ENCODE assay signal across 8 cellular contexts in genomic region chrX:57120619-57121161, GRCh38. TPM values are rescaled to one million over a fixed set of nuclear protein-coding genes. Genes with fewer than 3 reads are reported as not detected.
DNase-seq lines count a peak whose midpoint lies in the region; ATAC-seq and TF ChIP-seq lines count a peak whose summit lies in the region.
"Not testable (repeated sequence)": the region's sequence is repeated elsewhere in the genome, so short reads cannot be mapped to it uniquely, and the experiment has no call there.

No MANE protein-coding gene starts in this region.

- intact Hi-C loops in left cardiac atrium (cut with DNase I); sciatic nerve (cut with DNase I); vagina (cut with DNase I): not testable (repeated sequence)

- H3K27me3 ChIP-seq in GM06990 (replicated peaks; ENCODE audit: control insufficient read depth, insufficient read depth, low read length); vagina: not testable (repeated sequence)

- not testable (repeated sequence) for H3K36me3 ChIP-seq in GM06990 (ENCODE audit: control insufficient read depth, insufficient read depth, low read length); vagina
- peaks cover 12% of the 10 kb centered on the region for H3K36me3 ChIP-seq in mesodermal cell (ENCODE audit: control insufficient read depth, insufficient read depth, low read length)

- TF ChIP-seq CTCF in GM06990 (IDR thresholded peaks at IDR 0.05; ENCODE audit: insufficient read depth, low read length, poor library complexity, severe bottlenecking); coronary artery (IDR thresholded peaks at IDR 0.05); vagina (IDR thresholded peaks at IDR 0.05): not testable (repeated sequence)

- H3K27ac Mint-ChIP-seq in activated CD8-positive, alpha-beta memory T cell treated with anti-CD3 and anti-CD28 coated beads, Interleukin-2, amount 10 ng/mL, durations not matched to agents 7 days and 5 days = peak overlapping the region; percentile 85

- H3K36me3 Mint-ChIP-seq in activated CD8-positive, alpha-beta memory T cell treated with anti-CD3 and anti-CD28 coated beads, Interleukin-2, amount 10 ng/mL, durations not matched to agents 7 days and 5 days = peaks cover 10% of the 10 kb centered on the region

- not testable (repeated sequence) for H3K27me3 Mint-ChIP-seq in activated CD8-positive, alpha-beta memory T cell treated with anti-CD3 and anti-CD28 coated beads, Interleukin-2, amount 10 ng/mL, durations not matched to agents 7 days and 5 days

- DNase-seq in GM06990 (ENCODE audit: extremely low read depth, insufficient read length); activated CD8-positive, alpha-beta memory T cell treated with anti-CD3 and anti-CD28 coated beads, Interleukin-2, amount 10 ng/mL, durations not matched to agents 7 days and 5 days; coronary artery (ENCODE audit: low spot score); left cardiac atrium; vagina (ENCODE audit: extremely low spot score in 2 of 2): not testable (repeated sequence)
- DNase-seq in NCI-H82 (lab: John Stamatoyannopoulos, UW) (peak; percentile 50), sciatic nerve (ENCODE audit: low spot score) (peak; percentile 52)

- not testable (repeated sequence) for H3K4me1 Mint-ChIP-seq in activated CD8-positive, alpha-beta memory T cell treated with anti-CD3 and anti-CD28 coated beads, Interleukin-2, amount 10 ng/mL, durations not matched to agents 7 days and 5 days

- peak overlapping the region; percentile 82 for H3K4me3 Mint-ChIP-seq in activated CD8-positive, alpha-beta memory T cell treated with anti-CD3 and anti-CD28 coated beads, Interleukin-2, amount 10 ng/mL, durations not matched to agents 7 days and 5 days

- not testable (repeated sequence) for H3K9me3 ChIP-seq in mesodermal cell (ENCODE audit: control insufficient read depth, low read length); vagina

- H3K4me3 ChIP-seq in GM06990 (replicated peaks; ENCODE audit: low read depth, low read length) (peak overlapping the region; percentile 81), coronary artery (peak overlapping the region; percentile 74), mesodermal cell (ENCODE audit: extremely low read depth, insufficient read depth, low read length, poor library complexity, severe bottlenecking) (peak overlapping the region; percentile 42), vagina (peak overlapping the region; percentile 47 to 54)

- not testable (repeated sequence) for H3K9me3 Mint-ChIP-seq in activated CD8-positive, alpha-beta memory T cell treated with anti-CD3 and anti-CD28 coated beads, Interleukin-2, amount 10 ng/mL, durations not matched to agents 7 days and 5 days (ENCODE audit: low read depth)

- not testable (repeated sequence) for TF ChIP-seq POLR2A in vagina (IDR thresholded peaks at IDR 0.05)

- CTCF ChIA-PET in activated CD8-positive, alpha-beta memory T cell treated with anti-CD3 and anti-CD28 coated beads, Interleukin-2, amount 10 ng/mL, durations not matched to agents 7 days and 5 days (lab: Charles Lee) = not testable (repeated sequence)

- H3K4me1 ChIP-seq in mesodermal cell (ENCODE audit: control insufficient read depth, insufficient read depth, low read length, poor library complexity, severe bottlenecking); vagina: not testable (repeated sequence)

- H3K27ac ChIP-seq in coronary artery (peak overlapping the region; percentile 67 to 89), mesodermal cell (ENCODE audit: low read depth, low read length, severe bottlenecking) (peak overlapping the region; percentile 81), vagina (peak overlapping the region; percentile 74)

- WGBS in mesodermal cell (ENCODE audit: insufficient coverage in 2 of 2), 2 experiments = 0% methylated on average over 2 to 4 of the region's 12 CpGs

- ATAC-seq in activated CD8-positive, alpha-beta memory T cell treated with anti-CD3 and anti-CD28 coated beads, Interleukin-2, amount 10 ng/mL, durations not matched to agents 7 days and 5 days = not testable (repeated sequence)
- ATAC-seq in left cardiac atrium (peak; percentile 47 to 54), sciatic nerve (peak; percentile 68)

RNA-seq across cellular contexts. Expression of gene SPIN2B, which starts 0.7 kb away (rescaled TPM):
- 1 to 10 TPM; 7.1 to 7.9 TPM for total RNA-seq in activated CD8-positive, alpha-beta memory T cell treated with anti-CD3 and anti-CD28 coated beads, Interleukin-2, amount 10 ng/mL, durations not matched to agents 7 days and 5 days
- 1 to 10 TPM; 6.6 to 7.9 TPM for total RNA-seq in left cardiac atrium
- polyA plus RNA-seq in mesodermal cell (2013, experiment 1 of 2) = 8.7 TPM
- 11.6 TPM for polyA plus RNA-seq in mesodermal cell (2013, experiment 2 of 2)
- 16.4 TPM for total RNA-seq in sciatic nerve
- total RNA-seq in vagina = 10.8 TPM

RNA-seq across cellular contexts. Expression of gene SPIN2A, which starts 16.5 kb away (rescaled TPM):
- 1 to 10 TPM in 1 of 2 experiments, under 1 TPM in 1; 0.89 to 1.1 TPM for total RNA-seq in activated CD8-positive, alpha-beta memory T cell treated with anti-CD3 and anti-CD28 coated beads, Interleukin-2, amount 10 ng/mL, durations not matched to agents 7 days and 5 days
- total RNA-seq in left cardiac atrium = under 1 TPM; 0.44 to 0.52 TPM
- polyA plus RNA-seq in mesodermal cell (2013, experiment 1 of 2) = 0.59 TPM
- 0.56 TPM for polyA plus RNA-seq in mesodermal cell (2013, experiment 2 of 2)
- 2.1 TPM for total RNA-seq in sciatic nerve
- total RNA-seq in vagina = 2.5 TPM
